In genomic region chr12:104486416-104486815, GRCh38 we compare ENCODE assay signal across 15 cellular contexts. TPM values are rescaled to one million over a fixed set of nuclear protein-coding genes. Genes with fewer than 3 reads are reported as not detected.
DNase-seq lines count a peak whose midpoint lies in the region; ATAC-seq and TF ChIP-seq lines count a peak whose summit lies in the region.
"Had no signal": no experiment of that assay in that cellular context is flagged by ENCODE, and none has a peak within 500 bp of the region (broad histone marks: within the 10 kb centered on the region; RNA-seq: fewer than 3 reads in every experiment).

No MANE protein-coding gene starts in this region.

- H3K27ac Mint-ChIP-seq in CD8-positive, alpha-beta T cell: peak overlapping the region; percentile 79
- H3K27ac Mint-ChIP-seq in activated CD8-positive, alpha-beta T cell treated with anti-CD3 and anti-CD28 coated beads for 36 hours: peak overlapping the region; percentile 84
- peak overlapping the region in 8 of 9 donors; percentile 73 to 91 (median 79) for H3K27ac Mint-ChIP-seq in naive thymus-derived CD4-positive, alpha-beta T cell

- no peaks in the 10 kb centered on the region for H3K36me3 ChIP-seq in CD8-positive, alpha-beta T cell (ENCODE audit: insufficient read depth, low read length)
- H3K36me3 ChIP-seq in naive thymus-derived CD4-positive, alpha-beta T cell (ENCODE audit: control insufficient read depth in 2 of 3, insufficient read depth in 3 of 3, low read length in 3 of 3): no peaks in the 10 kb centered on the region
- no peaks in the 10 kb centered on the region for H3K36me3 ChIP-seq in effector memory CD4-positive, alpha-beta T cell (ENCODE audit: control insufficient read depth, insufficient read depth, low read length)

- peaks cover 78% of the 10 kb centered on the region for H3K4me1 ChIP-seq in CD8-positive, alpha-beta T cell (ENCODE audit: insufficient read depth, low read length)
- peaks cover 68 to 79% of the 10 kb centered on the region in 2 donors for H3K4me1 ChIP-seq in naive thymus-derived CD4-positive, alpha-beta T cell (ENCODE audit: control insufficient read depth in 2 of 2, insufficient read depth in 2 of 2, low read length in 2 of 2)
- H3K4me1 ChIP-seq in effector memory CD4-positive, alpha-beta T cell (ENCODE audit: control insufficient read depth, insufficient read depth, low read length, poor library complexity, severe bottlenecking): peaks cover 68% of the 10 kb centered on the region

- H3K27me3 Mint-ChIP-seq in CD8-positive, alpha-beta T cell (ENCODE audit: low read depth): no peaks in the 10 kb centered on the region
- H3K27me3 Mint-ChIP-seq in activated CD8-positive, alpha-beta T cell treated with anti-CD3 and anti-CD28 coated beads for 36 hours: no peaks in the 10 kb centered on the region
- no peaks in the 10 kb centered on the region for H3K27me3 Mint-ChIP-seq in naive thymus-derived CD4-positive, alpha-beta T cell

- H3K4me3 ChIP-seq in CD8-positive, alpha-beta T cell (ENCODE audit: low read depth, low read length): no peak overlapping the region
- no peak overlapping the region for H3K4me3 ChIP-seq in naive thymus-derived CD4-positive, alpha-beta T cell (ENCODE audit: low read length)
- H3K4me3 ChIP-seq in effector memory CD4-positive, alpha-beta T cell (ENCODE audit: insufficient read depth, low read depth, low read length, poor library complexity, severe bottlenecking): no peak overlapping the region

- no peaks in the 10 kb centered on the region for H3K9me3 Mint-ChIP-seq in CD8-positive, alpha-beta T cell
- H3K9me3 Mint-ChIP-seq in activated CD8-positive, alpha-beta T cell treated with anti-CD3 and anti-CD28 coated beads for 36 hours: no peaks in the 10 kb centered on the region
- peaks cover 0 to 3% (median 0%) of the 10 kb centered on the region in 11 donors for H3K9me3 Mint-ChIP-seq in naive thymus-derived CD4-positive, alpha-beta T cell

- no peaks in the 10 kb centered on the region for H3K9me3 ChIP-seq in CD8-positive, alpha-beta T cell (ENCODE audit: low read length)
- H3K9me3 ChIP-seq in naive thymus-derived CD4-positive, alpha-beta T cell (ENCODE audit: control insufficient read depth in 2 of 3, low read length in 3 of 3): no peaks in the 10 kb centered on the region
- H3K9me3 ChIP-seq in effector memory CD4-positive, alpha-beta T cell (ENCODE audit: control insufficient read depth, low read length): no peaks in the 10 kb centered on the region
- H3K9me3 ChIP-seq: spleen had no signal

- intact Hi-C loops in CD8-positive, alpha-beta T cell (cut with DNase I, micrococcal nuclease): no loop called here
- intact Hi-C loops in activated CD8-positive, alpha-beta T cell treated with anti-CD3 and anti-CD28 coated beads for 36 hours (cut with micrococcal nuclease): no loop called here
- intact Hi-C loops in naive thymus-derived CD4-positive, alpha-beta T cell (cut with micrococcal nuclease): loop anchor here (1.0 to 5.0 kb wide), 2 partner anchors 9 to 621 kb away; partner anchors contain the start of gene WASHC4 (in 1 of the 2)

- H3K27me3 ChIP-seq in CD8-positive, alpha-beta T cell (ENCODE audit: insufficient read depth, low read length): no peaks in the 10 kb centered on the region
- H3K27me3 ChIP-seq in naive thymus-derived CD4-positive, alpha-beta T cell (ENCODE audit: control insufficient read depth in 2 of 2, insufficient read depth in 2 of 2, low read length in 2 of 2): no peaks in the 10 kb centered on the region
- no peaks in the 10 kb centered on the region for H3K27me3 ChIP-seq in effector memory CD4-positive, alpha-beta T cell (replicated peaks; ENCODE audit: control insufficient read depth, insufficient read depth, low read length, poor library complexity, severe bottlenecking)
- H3K27me3 ChIP-seq: spleen had no signal

- no peak for ATAC-seq in CD8-positive, alpha-beta T cell
- no peak for ATAC-seq in activated CD8-positive, alpha-beta T cell treated with anti-CD3 and anti-CD28 coated beads for 36 hours
- ATAC-seq in naive thymus-derived CD4-positive, alpha-beta T cell: no peak

- TF ChIP-seq CTCF in CD8-positive, alpha-beta T cell (IDR thresholded peaks at IDR 0.05): no peak
- TF ChIP-seq CTCF in activated CD8-positive, alpha-beta T cell treated with anti-CD3 and anti-CD28 coated beads for 36 hours (IDR thresholded peaks at IDR 0.05): no peak

- H3K27ac ChIP-seq in CD8-positive, alpha-beta T cell (ENCODE audit: low read depth, low read length): no peak overlapping the region
- H3K27ac ChIP-seq in naive thymus-derived CD4-positive, alpha-beta T cell (ENCODE audit: low read depth, low read length): no peak overlapping the region
- no peak overlapping the region for H3K27ac ChIP-seq in effector memory CD4-positive, alpha-beta T cell (ENCODE audit: insufficient read depth, low read length, poor library complexity, severe bottlenecking)

- CTCF ChIA-PET in CD8-positive, alpha-beta T cell (lab: Charles Lee): interaction anchor here (1.7 to 2.0 kb wide), 2 partner anchors 13 to 29 kb away, joined by 5 to 6 read pairs; partner anchors contain the start of gene CHST11
- CTCF ChIA-PET in activated CD8-positive, alpha-beta T cell treated with anti-CD3 and anti-CD28 coated beads for 36 hours (lab: Charles Lee): interaction anchor here (0.8 to 1.5 kb wide), 4 partner anchors 8 to 104 kb away, joined by 3 to 7 read pairs (median 3); no protein-coding TSS in a partner anchor
- CTCF ChIA-PET in naive thymus-derived CD4-positive, alpha-beta T cell (lab: Charles Lee): interaction anchor here (0.7 to 1.6 kb wide), 3 partner anchors 23 to 49 kb away, joined by 3 read pairs; no protein-coding TSS in a partner anchor

- POLR2A ChIA-PET in CD8-positive, alpha-beta T cell (lab: Charles Lee): interaction anchor here (1.5 to 2.0 kb wide), 2 partner anchors 14 to 29 kb away, joined by 9 read pairs; partner anchors contain the start of gene CHST11
- POLR2A ChIA-PET in activated CD8-positive, alpha-beta T cell treated with anti-CD3 and anti-CD28 coated beads for 36 hours (lab: Charles Lee): interaction anchor here (0.7 to 1.5 kb wide), 2 partner anchors 19 to 30 kb away, joined by 3 read pairs; no protein-coding TSS in a partner anchor
- POLR2A ChIA-PET in naive thymus-derived CD4-positive, alpha-beta T cell (lab: Charles Lee): interaction anchor here (1.2 to 6.5 kb wide), 5 partner anchors 8 to 27 kb away, joined by 3 to 50 read pairs (median 7); partner anchors contain the start of gene CHST11

- peaks cover 85% of the 10 kb centered on the region for H3K4me1 Mint-ChIP-seq in CD8-positive, alpha-beta T cell (ENCODE audit: low read depth)
- H3K4me1 Mint-ChIP-seq in activated CD8-positive, alpha-beta T cell treated with anti-CD3 and anti-CD28 coated beads for 36 hours (ENCODE audit: low read depth): peaks cover 85% of the 10 kb centered on the region
- peaks cover 71 to 97% (median 89%) of the 10 kb centered on the region in 7 donors for H3K4me1 Mint-ChIP-seq in naive thymus-derived CD4-positive, alpha-beta T cell

- peaks cover 14% of the 10 kb centered on the region for H3K36me3 Mint-ChIP-seq in CD8-positive, alpha-beta T cell
- H3K36me3 Mint-ChIP-seq in activated CD8-positive, alpha-beta T cell treated with anti-CD3 and anti-CD28 coated beads for 36 hours (ENCODE audit: low read depth): peaks cover 19% of the 10 kb centered on the region
- H3K36me3 Mint-ChIP-seq in naive thymus-derived CD4-positive, alpha-beta T cell: peaks cover 0 to 58% (median 17%) of the 10 kb centered on the region in 5 donors

- H3K4me3 Mint-ChIP-seq in CD8-positive, alpha-beta T cell: peak overlapping the region; percentile 16
- H3K4me3 Mint-ChIP-seq in activated CD8-positive, alpha-beta T cell treated with anti-CD3 and anti-CD28 coated beads for 36 hours: peak overlapping the region; percentile 40
- peak overlapping the region in 9 of 10 donors; percentile 27 to 84 (median 64) for H3K4me3 Mint-ChIP-seq in naive thymus-derived CD4-positive, alpha-beta T cell

- DNase-seq in AG20443 (ENCODE audit: low spot score) (peak; percentile 41), hippocampal formation (lab: John Stamatoyannopoulos, UW) (no peak), NCI-H146 treated with DMSO at 0.1 percent for 48 hours (lab: John Stamatoyannopoulos, UW; ENCODE audit: unreplicated experiment) (no peak), COLO668 (lab: John Stamatoyannopoulos, UW; ENCODE audit: unreplicated experiment) (no peak)
- no peak for DNase-seq in CD8-positive, alpha-beta T cell
- DNase-seq in activated CD8-positive, alpha-beta T cell treated with anti-CD3 and anti-CD28 coated beads for 36 hours: no peak
- no peak for DNase-seq in naive thymus-derived CD4-positive, alpha-beta T cell
- no peak for DNase-seq in effector memory CD4-positive, alpha-beta T cell
- DNase-seq: EL, Karpas-422, midbrain, NCI-H1436 treated with DMSO at 0.1 percent for 48 hours, NCI-H526 treated with DMSO at 0.1 percent for 48 hours, spleen, substantia nigra had no signal

RNA-seq across cellular contexts. Expression of gene CHST11, which starts 29.7 kb away (rescaled TPM):
- total RNA-seq in CD8-positive, alpha-beta T cell: 10 to 100 TPM; 29.1 to 35.5 TPM
- 10 to 100 TPM; 30.9 to 33.9 TPM for total RNA-seq in activated CD8-positive, alpha-beta T cell treated with anti-CD3 and anti-CD28 coated beads for 36 hours
- total RNA-seq in naive thymus-derived CD4-positive, alpha-beta T cell: 10 to 100 TPM; 31.9 to 74.3 (median 42.0) TPM
- 10 to 100 TPM; 23.4 to 28.7 TPM for polyA plus RNA-seq in naive thymus-derived CD4-positive, alpha-beta T cell

Comparison
In these comparisons a context has a peak if more than half of its experiments do, and no peak if none do; other contexts are left out.
1. intact Hi-C loops: an anchor here in naive thymus-derived CD4-positive, alpha-beta T cell (1.0 to 5.0 kb wide); none called in CD8-positive, alpha-beta T cell and activated CD8-positive, alpha-beta T cell treated with anti-CD3 and anti-CD28 coated beads for 36 hours.